ENCODE assay signal across 8 cellular contexts in genomic region chr1:84164567-84165021, GRCh38. TPM values are rescaled to one million over a fixed set of nuclear protein-coding genes. Genes with fewer than 3 reads are reported as not detected.
DNase-seq lines count a peak whose midpoint lies in the region; ATAC-seq and TF ChIP-seq lines count a peak whose summit lies in the region.

No MANE protein-coding gene starts in this region.

- peaks cover 89% of the 10 kb centered on the region for H3K79me2 ChIP-seq in neural cell (replicated peaks; ENCODE audit: insufficient read depth, low read length)

- no peaks in the 10 kb centered on the region for H3K27me3 Mint-ChIP-seq in T-helper 1 cell treated with Interleukin-12 subunit alpha and Interleukin-12 subunit beta and Interleukin-4 antibody, amounts not matched to agents 30 μg/mL and 1 μg/mL, for 36 hours (ENCODE audit: low read depth)

- peak overlapping the region; percentile 16 for H3K9ac ChIP-seq in adipocyte (ENCODE audit: low read length)
- H3K9ac ChIP-seq in neural cell (ENCODE audit: low read length): peak overlapping the region; percentile 78

- no peaks in the 10 kb centered on the region for H3K36me3 ChIP-seq in adipocyte (ENCODE audit: control insufficient read depth, insufficient read depth, low read length, severe bottlenecking)
- no peaks in the 10 kb centered on the region for H3K36me3 ChIP-seq in neural cell (ENCODE audit: insufficient read depth, low read length)

- TF ChIP-seq EP300 in neural cell (conservative IDR thresholded peaks at IDR 0.05; ENCODE audit: poor library complexity, severe bottlenecking): peak; percentile 52

- H2AFZ ChIP-seq in neural cell (ENCODE audit: low read depth, low read length): peak overlapping the region; percentile 17

- peaks cover 10% of the 10 kb centered on the region for H3K36me3 Mint-ChIP-seq in T-helper 1 cell treated with Interleukin-12 subunit alpha and Interleukin-12 subunit beta and Interleukin-4 antibody, amounts not matched to agents 30 μg/mL and 1 μg/mL, for 36 hours (ENCODE audit: low read depth)

- TF ChIP-seq CTCF in neural cell (IDR thresholded peaks at IDR 0.05; ENCODE audit: poor library complexity, severe bottlenecking): no peak

- ATAC-seq in HG03457 (IDR thresholded peaks at IDR 0.05; ENCODE audit: unreplicated experiment) (no peak), GM18511 (IDR thresholded peaks at IDR 0.05; ENCODE audit: unreplicated experiment) (no peak)

- peaks cover 45% of the 10 kb centered on the region for H3K4me1 Mint-ChIP-seq in T-helper 1 cell treated with Interleukin-12 subunit alpha and Interleukin-12 subunit beta and Interleukin-4 antibody, amounts not matched to agents 30 μg/mL and 1 μg/mL, for 36 hours (ENCODE audit: low read depth)

- H3K27me3 ChIP-seq in adipocyte (replicated peaks; ENCODE audit: control insufficient read depth, insufficient read depth, low read length) (no peaks in the 10 kb centered on the region), neural cell (ENCODE audit: insufficient read depth, low read depth, low read length) (no peaks in the 10 kb centered on the region)

- peak overlapping the region; percentile 87 for H3K4me2 ChIP-seq in neural cell (ENCODE audit: low read length)

- H3K4me3 ChIP-seq in adipocyte (ENCODE audit: low read length) (peak overlapping the region; percentile 80), neural cell (ENCODE audit: low read length) (peak overlapping the region; percentile 71)

- no peaks in the 10 kb centered on the region for H3K9me3 ChIP-seq in adipocyte (ENCODE audit: control insufficient read depth, low read length)
- H3K9me3 ChIP-seq in neural cell (ENCODE audit: low read length): no peaks in the 10 kb centered on the region

- H4K20me1 ChIP-seq in neural cell (ENCODE audit: insufficient read depth): no peaks in the 10 kb centered on the region

- H3K27ac Mint-ChIP-seq in T-helper 1 cell treated with Interleukin-12 subunit alpha and Interleukin-12 subunit beta and Interleukin-4 antibody, amounts not matched to agents 30 μg/mL and 1 μg/mL, for 36 hours: no peak overlapping the region

- peak overlapping the region; percentile 26 for H3K4me3 Mint-ChIP-seq in T-helper 1 cell treated with Interleukin-12 subunit alpha and Interleukin-12 subunit beta and Interleukin-4 antibody, amounts not matched to agents 30 μg/mL and 1 μg/mL, for 36 hours

- H3K9me2 ChIP-seq in neural cell (ENCODE audit: insufficient read depth, low read length): no peaks in the 10 kb centered on the region

- H3F3A ChIP-seq in neural cell (ENCODE audit: insufficient read depth, low read length, poor library complexity, severe bottlenecking): peaks cover 9% of the 10 kb centered on the region

- no peak for TF ChIP-seq RAD21 in neural cell (conservative IDR thresholded peaks at IDR 0.05)

- peaks cover 4% of the 10 kb centered on the region for H3K4me1 ChIP-seq in adipocyte (ENCODE audit: control insufficient read depth, insufficient read depth, low read length)

- no peaks in the 10 kb centered on the region for H3K9me3 Mint-ChIP-seq in T-helper 1 cell treated with Interleukin-12 subunit alpha and Interleukin-12 subunit beta and Interleukin-4 antibody, amounts not matched to agents 30 μg/mL and 1 μg/mL, for 36 hours

- DNase-seq in T-helper 1 cell (no peak), NCI-H2081 treated with DMSO at 0.1 percent for 48 hours (lab: John Stamatoyannopoulos, UW) (peak; percentile 71), adipocyte (ENCODE audit: low read depth) (peak; percentile 45), SK-N-DZ (ENCODE audit: low spot score) (no peak)

- peak overlapping the region; percentile 97 for H3K27ac ChIP-seq in neural cell (ENCODE audit: low read length)

TF ChIP-seq in neural cell, 6 proteins besides CTCF, POLR2A, EP300 and RAD21:
- TF ChIP-seq REST (IDR thresholded peaks at IDR 0.05; ENCODE audit: borderline replicate concordance): peak; percentile 76
- TF ChIP-seq SMC3 (conservative IDR thresholded peaks at IDR 0.05; ENCODE audit: poor library complexity): no peak
- TF ChIP-seq EZH2 (IDR thresholded peaks at IDR 0.05; ENCODE audit: borderline replicate concordance, insufficient read depth, low read length, poor library complexity, severe bottlenecking): no peak
- no peak for TF ChIP-seq TAF1 (IDR thresholded peaks at IDR 0.05; ENCODE audit: low read depth)
- peak; percentile 59 for TF ChIP-seq MXI1 (conservative IDR thresholded peaks at IDR 0.05; ENCODE audit: poor library complexity, severe bottlenecking)
- TF ChIP-seq POLR2AphosphoS5 (IDR thresholded peaks at IDR 0.05): peak; percentile 68

RNA-seq across cellular contexts. Expression of gene PRKACB, which starts 20.5 kb away (rescaled TPM):
- 891 and 979 TPM in 2 replicates for polyA plus RNA-seq in neural cell
- 1,414 and 1,711 TPM in 2 replicates for polyA minus RNA-seq in neural cell
- polyA plus RNA-seq in SK-N-DZ (2014; cell fraction: cytosol; rRNA removed): 8.3 and 8.5 TPM in 2 replicates
- polyA plus RNA-seq in SK-N-DZ (2014; cell fraction: nucleus; rRNA removed): 5.0 and 6.5 TPM in 2 replicates

Comparison
In these comparisons a context has a peak if more than half of its experiments do, and no peak if none do; other contexts are left out.
1. DNase-seq: peak in NCI-H2081 treated with DMSO at 0.1 percent for 48 hours (single experiment) and adipocyte (single experiment); none in T-helper 1 cell (0 of 5) and SK-N-DZ (single experiment).